Comparison of ENCODE assay signal across 12 cellular contexts in the genomic region with DNA sequence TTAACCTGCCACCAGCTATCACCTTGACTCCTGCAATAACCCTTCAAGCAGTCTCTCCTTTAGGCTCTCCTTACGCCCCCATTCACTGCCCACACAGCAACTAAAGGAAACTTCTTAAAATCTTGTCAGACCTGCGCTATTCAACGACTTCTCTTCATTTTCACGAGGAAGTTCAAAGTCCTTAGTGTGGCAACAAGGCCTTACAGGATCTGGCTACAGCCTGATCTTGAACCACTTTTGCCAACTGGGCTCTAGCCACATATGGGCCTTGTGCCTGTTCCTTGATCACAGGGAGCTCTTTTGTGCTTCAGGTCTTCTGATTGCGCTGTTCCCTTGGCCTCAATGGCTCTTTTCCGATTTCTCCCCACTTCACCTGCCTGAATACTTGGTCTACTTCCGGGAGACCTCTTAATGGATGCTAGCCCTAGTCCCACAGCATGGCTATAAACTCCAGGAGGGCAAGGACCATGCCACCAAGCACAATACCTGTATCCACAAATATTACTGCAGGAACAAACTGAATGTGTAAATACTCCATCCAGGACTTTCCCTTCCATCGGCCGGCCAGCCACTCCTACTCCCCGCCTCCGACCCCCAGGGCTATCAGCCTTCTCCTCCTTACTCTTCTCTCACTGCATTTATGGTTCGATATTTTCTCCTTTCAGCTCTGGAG. TPM values are rescaled to one million over a fixed set of nuclear protein-coding genes. Genes with fewer than 3 reads are reported as not detected.
DNase-seq lines count a peak whose midpoint lies in the region; ATAC-seq, FAIRE-seq and TF ChIP-seq lines count a peak whose summit lies in the region.
"Had no signal": no experiment of that assay in that cellular context is flagged by ENCODE, and none has a peak within 500 bp of the region (broad histone marks: within the 10 kb centered on the region; RNA-seq: fewer than 3 reads in every experiment).

No MANE protein-coding gene starts in this region.

- no peak for FAIRE-seq in small intestine (lab: Jason Lieb, UNC)

- no peak overlapping the region for H3K4me3 ChIP-seq in small intestine (ENCODE audit: low read depth in 1 of 2, low read length in 2 of 2)

- peaks cover 30% of the 10 kb centered on the region for H3K4me1 Mint-ChIP-seq in activated naive CD4-positive, alpha-beta T cell treated with anti-CD3 and anti-CD28 coated beads, Interleukin-2, amount 10 ng/mL, durations not matched to agents 7 days and 5 days
- peaks cover 12% of the 10 kb centered on the region for H3K4me1 Mint-ChIP-seq in glutamatergic neuron (ENCODE audit: low read depth, unreplicated experiment)

- no peaks in the 10 kb centered on the region for H3K9me3 Mint-ChIP-seq in activated naive CD4-positive, alpha-beta T cell treated with anti-CD3 and anti-CD28 coated beads, Interleukin-2, amount 10 ng/mL, durations not matched to agents 7 days and 5 days
- H3K9me3 Mint-ChIP-seq in activated naive CD4-positive, alpha-beta T cell treated with anti-CD3 and anti-CD28 coated beads, Interleukin-2, amount 50 U/mL, for 72 hours = no peaks in the 10 kb centered on the region
- H3K9me3 Mint-ChIP-seq in glutamatergic neuron (ENCODE audit: unreplicated experiment) = peaks cover 8% of the 10 kb centered on the region

- H3K27ac ChIP-seq in VCaP (peak overlapping the region; percentile 86; the same call in 1 of the 2 replicates), small intestine (ENCODE audit: low read depth in 1 of 2, low read length in 1 of 2) (peak overlapping the region in 1 of 2 donors; percentile 57)

- H3K9me3 ChIP-seq in small intestine (ENCODE audit: control insufficient read depth, low read depth) = no peaks in the 10 kb centered on the region

- no peak for DNase-seq in activated naive CD4-positive, alpha-beta T cell treated with anti-CD3 and anti-CD28 coated beads, Interleukin-2, amount 10 ng/mL, durations not matched to agents 7 days and 5 days
- DNase-seq in activated naive CD4-positive, alpha-beta T cell treated with anti-CD3 and anti-CD28 coated beads, Interleukin-2, amount 50 U/mL, for 72 hours (ENCODE audit: low spot score in 2 of 2) = no peak
- DNase-seq in glutamatergic neuron = no peak
- peak; percentile 63 for DNase-seq in small intestine
- no peak for DNase-seq in COLO829 (ENCODE audit: low spot score)
- no peak for DNase-seq in activated CD4-positive, CD25-positive, alpha-beta regulatory T cell treated with anti-CD3 and anti-CD28 coated beads, Interleukin-2, amount 50 U/mL, for 72 hours
- no peak for DNase-seq in GM13977 (ENCODE audit: low spot score)
- DNase-seq: amygdala; effector CD8-positive, alpha-beta T cell; KG1; NCI-H2081 had no signal

- no peak for ATAC-seq in activated naive CD4-positive, alpha-beta T cell treated with anti-CD3 and anti-CD28 coated beads, Interleukin-2, amount 50 U/mL, for 72 hours

- no peaks in the 10 kb centered on the region for H3K36me3 ChIP-seq in small intestine (ENCODE audit: control insufficient read depth in 2 of 2, insufficient read depth in 2 of 2, low read length in 2 of 2)

- peaks cover 8% of the 10 kb centered on the region for H3K27me3 Mint-ChIP-seq in activated naive CD4-positive, alpha-beta T cell treated with anti-CD3 and anti-CD28 coated beads, Interleukin-2, amount 10 ng/mL, durations not matched to agents 7 days and 5 days
- peaks cover 9% of the 10 kb centered on the region for H3K27me3 Mint-ChIP-seq in glutamatergic neuron (ENCODE audit: unreplicated experiment)

- peak overlapping the region; percentile 50 for H3K27ac Mint-ChIP-seq in activated naive CD4-positive, alpha-beta T cell treated with anti-CD3 and anti-CD28 coated beads, Interleukin-2, amount 10 ng/mL, durations not matched to agents 7 days and 5 days
- H3K27ac Mint-ChIP-seq in activated naive CD4-positive, alpha-beta T cell treated with anti-CD3 and anti-CD28 coated beads, Interleukin-2, amount 50 U/mL, for 72 hours = no peak overlapping the region
- H3K27ac Mint-ChIP-seq in glutamatergic neuron (ENCODE audit: unreplicated experiment) = no peak overlapping the region

- in situ Hi-C loops in GM13977 (cut with MboI; ENCODE audit: low pct_unique_long_range_greater_than_20kb, low sequenced_read_pairs, unreplicated experiment) = no loop called here

- peaks cover 3 to 9% of the 10 kb centered on the region in 2 donors for H3K4me1 ChIP-seq in small intestine (ENCODE audit: control insufficient read depth in 2 of 2, insufficient read depth in 1 of 2, low read depth in 1 of 2, low read length in 1 of 2)

- CTCF ChIA-PET in activated naive CD4-positive, alpha-beta T cell treated with anti-CD3 and anti-CD28 coated beads, Interleukin-2, amount 10 ng/mL, durations not matched to agents 7 days and 5 days (lab: Charles Lee) = interaction anchor here (0.8 to 2.2 kb wide), 4 partner anchors 8 to 854 kb away, joined by 3 to 6 read pairs (median 4); no protein-coding TSS in a partner anchor

- peak overlapping the region; percentile 0 for H3K4me3 Mint-ChIP-seq in activated naive CD4-positive, alpha-beta T cell treated with anti-CD3 and anti-CD28 coated beads, Interleukin-2, amount 10 ng/mL, durations not matched to agents 7 days and 5 days
- peak overlapping the region; percentile 58 for H3K4me3 Mint-ChIP-seq in glutamatergic neuron (ENCODE audit: unreplicated experiment)

- no peak for TF ChIP-seq CTCF in VCaP (conservative IDR thresholded peaks at IDR 0.05)
- no peak for TF ChIP-seq CTCF in glutamatergic neuron (IDR thresholded peaks at IDR 0.05; ENCODE audit: partially characterized antibody, unreplicated experiment)
- no peak for TF ChIP-seq CTCF in GM13977 (IDR thresholded peaks at IDR 0.05; ENCODE audit: extremely low read depth, insufficient read depth, missing control alignments)

- no peaks in the 10 kb centered on the region for H3K27me3 ChIP-seq in small intestine (ENCODE audit: control insufficient read depth in 2 of 2, insufficient read depth in 2 of 2, low read length in 2 of 2)

- 60 to 74% (median 71%) methylated on average over 12 of the region's 12 CpGs for WGBS in small intestine, 3 donors

- no peaks in the 10 kb centered on the region for H3K36me3 Mint-ChIP-seq in activated naive CD4-positive, alpha-beta T cell treated with anti-CD3 and anti-CD28 coated beads, Interleukin-2, amount 10 ng/mL, durations not matched to agents 7 days and 5 days
- peaks cover 6 to 12% of the 10 kb centered on the region in 2 donors for H3K36me3 Mint-ChIP-seq in activated naive CD4-positive, alpha-beta T cell treated with anti-CD3 and anti-CD28 coated beads, Interleukin-2, amount 50 U/mL, for 72 hours
- no peaks in the 10 kb centered on the region for H3K36me3 Mint-ChIP-seq in glutamatergic neuron (ENCODE audit: unreplicated experiment)

RNA-seq across cellular contexts. Expression of a gene that starts 2.3 kb away (rescaled TPM):
- 10 to 100 TPM; 14.5 to 14.6 TPM for total RNA-seq in activated naive CD4-positive, alpha-beta T cell treated with anti-CD3 and anti-CD28 coated beads, Interleukin-2, amount 50 U/mL, for 72 hours
- 50.7 TPM for total RNA-seq in glutamatergic neuron (ENCODE audit: unreplicated experiment)
- 10 to 100 TPM; 20.3 to 24.8 (median 24.0) TPM for polyA plus RNA-seq in small intestine

RNA-seq across cellular contexts. Expression of a gene that starts 30.8 kb away (rescaled TPM):
- total RNA-seq in activated naive CD4-positive, alpha-beta T cell treated with anti-CD3 and anti-CD28 coated beads, Interleukin-2, amount 50 U/mL, for 72 hours = 10 to 100 TPM; 14.0 to 30.8 TPM
- 34.3 TPM for total RNA-seq in glutamatergic neuron (ENCODE audit: unreplicated experiment)
- 10 to 100 TPM; 26.7 to 33.1 (median 30.5) TPM for polyA plus RNA-seq in small intestine

RNA-seq across cellular contexts. Expression of a gene that starts 30.9 kb away (rescaled TPM):
- total RNA-seq in activated naive CD4-positive, alpha-beta T cell treated with anti-CD3 and anti-CD28 coated beads, Interleukin-2, amount 50 U/mL, for 72 hours = 10 to 100 TPM in 1 of 2 donors, 1 to 10 TPM in 1; 6.0 to 13.1 TPM
- 7.0 TPM for total RNA-seq in glutamatergic neuron (ENCODE audit: unreplicated experiment)
- 10 to 100 TPM in 2 of 3 donors, 1 to 10 TPM in 1; 6.5 to 12.7 (median 12.1) TPM for polyA plus RNA-seq in small intestine
